In genomic region chr6:139654888-139655782, GRCh38 we compare ENCODE assay signal across 19 cellular contexts.
DNase-seq lines count a peak whose midpoint lies in the region; ATAC-seq, FAIRE-seq and TF ChIP-seq lines count a peak whose summit lies in the region.
"Had no signal": no experiment of that assay in that cellular context is flagged by ENCODE, and none has a peak within 500 bp of the region (broad histone marks: within the 10 kb centered on the region; RNA-seq: fewer than 3 reads in every experiment).

No MANE protein-coding gene starts in this region.

- no peak overlapping the region for H3K4me3 ChIP-seq in colonic mucosa
- H3K4me3 ChIP-seq in HepG2 (replicated peaks in 1 of 3; ENCODE audit: insufficient read depth in 1 of 3, low read depth in 2 of 3, low read length in 3 of 3), result peak overlapping the region in 1 of 3 experiments; percentile 2; a peak in 2 of 6 replicates
- no peak overlapping the region for H3K4me3 ChIP-seq in small intestine (ENCODE audit: low read depth in 1 of 2, low read length in 2 of 2)
- H3K4me3 ChIP-seq in MM.1S (ENCODE audit: low read length), result no peak overlapping the region
- no peak overlapping the region for H3K4me3 ChIP-seq in psoas muscle
- H3K4me3 ChIP-seq: breast epithelium, esophagus muscularis mucosa had no signal

- H3K9ac ChIP-seq in colonic mucosa (ENCODE audit: low read depth in 2 of 2, low read length in 2 of 2), result peak overlapping the region in 1 of 2 donors; percentile 60
- no peak overlapping the region for H3K9ac ChIP-seq in HepG2 (ENCODE audit: insufficient read depth, low read depth, low read length)
- H3K9ac ChIP-seq in MM.1S (ENCODE audit: low read length), result no peak overlapping the region
- H3K9ac ChIP-seq: SK-N-SH had no signal

- peak overlapping the region; percentile 64 for H3K4me2 ChIP-seq in HepG2 (ENCODE audit: low read depth, low read length)
- H3K4me2 ChIP-seq in MM.1S (ENCODE audit: low read depth, low read length), result no peak overlapping the region
- H3K4me2 ChIP-seq: SK-N-SH had no signal

- BruUV-seq in HepG2 (replicated peaks; lab: Mats Ljungman, UMichigan), result no TSS peak

- H3K9me2 ChIP-seq in MM.1S (replicated peaks; ENCODE audit: insufficient read depth, low read length), result no peaks in the 10 kb centered on the region
- H3K9me2 ChIP-seq: SK-N-SH had no signal

- DNase-seq in HuH-7 (ENCODE audit: low spot score) (peak; percentile 52), colonic mucosa (peak; percentile 68), HepG2 (ENCODE audit: low spot score) (peak; percentile 8), small intestine (peak; percentile 93), MM.1S (no peak), foreskin melanocyte (no peak), psoas muscle (no peak)
- no peak for DNase-seq in stimulated activated CD4-positive, alpha-beta T cell treated with anti-CD3 and anti-CD28 coated beads, Interleukin-4, amount 100 ng/mL, for 1 hour
- DNase-seq: activated CD4-positive, CD25-positive, alpha-beta regulatory T cell treated with anti-CD3 and anti-CD28 coated beads, Interleukin-2, amount 50 U/mL, for 72 hours; activated naive CD8-positive, alpha-beta T cell treated with anti-CD3 and anti-CD28 coated beads, Interleukin-2, amount 50 U/mL, for 24 hours; NCI-H1048; SK-N-SH; stimulated activated CD4-positive, alpha-beta T cell treated with anti-CD3 and anti-CD28 coated beads, Interleukin-15, amount 100 ng/mL, for 24 hours; T-helper 9 cell had no signal

- H3K79me2 ChIP-seq in HepG2 (ENCODE audit: insufficient read depth, low read length) (no peaks in the 10 kb centered on the region), MM.1S (ENCODE audit: low read length) (no peaks in the 10 kb centered on the region)

- POLR2A ChIA-PET in HepG2 (lab: Yijun Ruan, JAX), result no interaction called here

- H3K27ac ChIP-seq in colonic mucosa (peak overlapping the region; percentile 66), HepG2 (ENCODE audit: extremely low read length, insufficient read depth, low read length) (no peak overlapping the region), small intestine (ENCODE audit: low read depth in 1 of 2, low read length in 1 of 2) (peak overlapping the region; percentile 12 to 93), MM.1S (ENCODE audit: low read length) (no peak overlapping the region), psoas muscle (no peak overlapping the region)
- H3K27ac ChIP-seq: breast epithelium, esophagus muscularis mucosa had no signal

- ATAC-seq in HepG2 (peak; percentile 87), psoas muscle (no peak)
- ATAC-seq: activated naive CD8-positive, alpha-beta T cell treated with anti-CD3 and anti-CD28 coated beads, Interleukin-2, amount 50 U/mL, for 24 hours; activated T-helper 17 cell treated with anti-CD3 and anti-CD28 coated beads, Interleukin-2, amount 50 U/mL, for 72 hours; stimulated activated memory B cell treated with anti-CD40 and anti-IgM and Interleukin-4, amounts not matched to agents 10 μg/mL and 1 μg/mL and 100 μg/mL, for 72 hours had no signal

- H3F3A ChIP-seq in MM.1S (ENCODE audit: insufficient read depth, low read length), result no peaks in the 10 kb centered on the region

- in situ Hi-C loops in HepG2 (cut with HindIII; ENCODE audit: extremely low pct_ligation_motif_present, low pct_unique_long_range_greater_than_20kb), result no loop called here

- FAIRE-seq in HepG2 (lab: Jason Lieb, UNC), result no peak
- FAIRE-seq in small intestine (lab: Jason Lieb, UNC), result no peak
- FAIRE-seq: RCC 7860 had no signal

- TF ChIP-seq EP300 in HepG2 (IDR thresholded peaks at IDR 0.05; ENCODE audit: low read depth in 2 of 2, low read length in 2 of 2) (no peak), HepG2 (CRISPR knock-in tag; IDR thresholded peaks at IDR 0.05; ENCODE audit: borderline replicate concordance) (no peak)

- 45% methylated on average over 10 of the region's 10 CpGs for WGBS in HepG2 (ENCODE audit: low lambda C conversion rate)
- 50 to 70% (median 56%) methylated on average over 10 of the region's 10 CpGs for WGBS in small intestine, 3 donors
- WGBS in psoas muscle, 3 donors, result 81 to 88% (median 87%) methylated on average over 10 of the region's 10 CpGs

- H3K4me1 ChIP-seq in colonic mucosa, result no peaks in the 10 kb centered on the region
- peaks cover 31% of the 10 kb centered on the region for H3K4me1 ChIP-seq in HepG2 (ENCODE audit: insufficient read depth, low read length)
- H3K4me1 ChIP-seq in small intestine (ENCODE audit: control insufficient read depth in 2 of 2, insufficient read depth in 1 of 2, low read depth in 1 of 2, low read length in 1 of 2), result peaks cover 2 to 4% of the 10 kb centered on the region in 2 donors
- H3K4me1 ChIP-seq in MM.1S (ENCODE audit: low read length), result no peaks in the 10 kb centered on the region
- no peaks in the 10 kb centered on the region for H3K4me1 ChIP-seq in psoas muscle
- H3K4me1 ChIP-seq: breast epithelium, esophagus muscularis mucosa had no signal

- no peak for TF ChIP-seq RAD21 in HepG2 (CRISPR knock-in tag; IDR thresholded peaks at IDR 0.05)

- intact Hi-C loops in colonic mucosa (cut with DNase I) (loop anchor here (5.0 kb wide), 3 partner anchors 42 to 278 kb away; no protein-coding TSS in a partner anchor), HepG2 (cut with micrococcal nuclease; ENCODE audit: unreplicated experiment) (loop anchor here (5.0 kb wide), 1 partner anchor 173 kb away; no protein-coding TSS in a partner anchor), psoas muscle (cut with DNase I) (no loop called here)

- TF ChIP-seq CTCF in colonic mucosa (IDR thresholded peaks at IDR 0.05), result no peak
- no peak for TF ChIP-seq CTCF in HepG2 (CRISPR knock-in tag; IDR thresholded peaks at IDR 0.05)
- no peak for TF ChIP-seq CTCF in MM.1S (IDR thresholded peaks at IDR 0.05; ENCODE audit: low read length)
- TF ChIP-seq CTCF in psoas muscle (IDR thresholded peaks at IDR 0.05), result no peak

- H4K20me1 ChIP-seq in HepG2 (ENCODE audit: insufficient read depth, low read length) (no peaks in the 10 kb centered on the region), MM.1S (ENCODE audit: insufficient read depth, low read length) (no peaks in the 10 kb centered on the region)

- H3K27me3 ChIP-seq in colonic mucosa, result no peaks in the 10 kb centered on the region
- peaks cover 0 to 3% of the 10 kb centered on the region in 2 experiments; a peak in 1 of 5 replicates for H3K27me3 ChIP-seq in HepG2 (ENCODE audit: control insufficient read depth in 1 of 2, insufficient read depth in 2 of 2, low read length in 2 of 2)
- no peaks in the 10 kb centered on the region for H3K27me3 ChIP-seq in small intestine (ENCODE audit: control insufficient read depth in 2 of 2, insufficient read depth in 2 of 2, low read length in 2 of 2)
- no peaks in the 10 kb centered on the region for H3K27me3 ChIP-seq in MM.1S (replicated peaks; ENCODE audit: insufficient read depth, low read length)
- H3K27me3 ChIP-seq in psoas muscle (ENCODE audit: insufficient read depth in 3 of 3, low read length in 2 of 3), result no peaks in the 10 kb centered on the region
- H3K27me3 ChIP-seq: breast epithelium, esophagus muscularis mucosa had no signal

- H3K9me3 ChIP-seq in colonic mucosa (no peaks in the 10 kb centered on the region), HepG2 (ENCODE audit: low read length) (no peaks in the 10 kb centered on the region), small intestine (ENCODE audit: control insufficient read depth, low read depth) (no peaks in the 10 kb centered on the region), MM.1S (replicated peaks; ENCODE audit: insufficient read depth, low read length) (no peaks in the 10 kb centered on the region), psoas muscle (no peaks in the 10 kb centered on the region)
- H3K9me3 ChIP-seq: breast epithelium, esophagus muscularis mucosa, SK-N-SH had no signal

- H3K36me3 ChIP-seq in colonic mucosa, result no peaks in the 10 kb centered on the region
- no peaks in the 10 kb centered on the region for H3K36me3 ChIP-seq in HepG2 (replicated peaks in 1 of 2; ENCODE audit: control insufficient read depth in 1 of 2, insufficient read depth in 2 of 2, low read length in 2 of 2)
- no peaks in the 10 kb centered on the region for H3K36me3 ChIP-seq in small intestine (ENCODE audit: control insufficient read depth in 2 of 2, insufficient read depth in 2 of 2, low read length in 2 of 2)
- no peaks in the 10 kb centered on the region for H3K36me3 ChIP-seq in MM.1S (replicated peaks; ENCODE audit: insufficient read depth, low read length)
- H3K36me3 ChIP-seq in psoas muscle (ENCODE audit: insufficient read depth in 1 of 2, low read depth in 1 of 2), result no peaks in the 10 kb centered on the region
- H3K36me3 ChIP-seq: breast epithelium, esophagus muscularis mucosa had no signal

- CTCF ChIA-PET in HepG2 (lab: Yijun Ruan, JAX; ENCODE audit: low intra/inter-chr PET ratio, low total read pairs), result no interaction called here

- TF ChIP-seq POLR2A in HepG2 (IDR thresholded peaks at IDR 0.05; ENCODE audit: insufficient read depth in 1 of 2, low read depth in 2 of 2, low read length in 2 of 2), result no peak

- H2AFZ ChIP-seq in HepG2 (ENCODE audit: low read length) (no peak overlapping the region), MM.1S (ENCODE audit: low read length) (no peak overlapping the region)

TF ChIP-seq in HepG2, 621 proteins besides CTCF, POLR2A, EP300 and RAD21 (continues in another document):
- TF ChIP-seq NR2F6 (IDR thresholded peaks at IDR 0.05) (no peak), NR2F6 (CRISPR knock-in tag; IDR thresholded peaks at IDR 0.05) (no peak), ZNF547 (CRISPR knock-in tag; IDR thresholded peaks at IDR 0.05) (no peak), NPAS2 (CRISPR knock-in tag; IDR thresholded peaks at IDR 0.05; ENCODE audit: borderline replicate concordance) (no peak), HOMEZ (CRISPR knock-in tag; IDR thresholded peaks at IDR 0.05; ENCODE audit: low read depth) (peak; percentile 20; the same call in 1 of the 2 replicates), ZNF44 (CRISPR knock-in tag; IDR thresholded peaks at IDR 0.05) (no peak), SETDB1 (CRISPR knock-in tag; IDR thresholded peaks at IDR 0.05; ENCODE audit: borderline replicate concordance) (no peak), TOPORS (CRISPR knock-in tag; IDR thresholded peaks at IDR 0.05) (0 out of 2 replicates have a peak, but pooled peaks have one; percentile 32), ZNF33A (CRISPR knock-in tag; IDR thresholded peaks at IDR 0.05; ENCODE audit: borderline replicate concordance) (no peak)

Comparison
In these comparisons a context has a peak if more than half of its experiments do, and no peak if none do; other contexts are left out.
1. DNase-seq: peak in HuH-7 (single experiment), colonic mucosa (single experiment), HepG2 (single experiment) and small intestine (single experiment); none in MM.1S (single experiment), foreskin melanocyte (single experiment), psoas muscle (0 of 2) and stimulated activated CD4-positive, alpha-beta T cell treated with anti-CD3 and anti-CD28 coated beads, Interleukin-4, amount 100 ng/mL, for 1 hour (single experiment).
2. H3K27ac ChIP-seq: peak in colonic mucosa (single experiment) and small intestine (2 of 2); none in HepG2 (single experiment), MM.1S (single experiment) and psoas muscle (single experiment).
3. intact Hi-C loops: an anchor here in colonic mucosa (5.0 kb wide) and HepG2 (5.0 kb wide); none called in psoas muscle.